In genomic region chr4:39638358-39639239, GRCh38 we compare ENCODE assay signal across 8 cellular contexts. TPM values are rescaled to one million over a fixed set of nuclear protein-coding genes. Genes with fewer than 3 reads are reported as not detected.
A peak's percentile ranks its signal among the peaks of the same experiment; 100 is the strongest.
DNase-seq lines count a peak whose midpoint lies in the region; ATAC-seq and TF ChIP-seq lines count a peak whose summit lies in the region.

Gene SMIM14 (minus strand): TSS chr4:39638865. CDS start chr4:39605145, 33,720 bp downstream.

- H3K36me3 ChIP-seq in Panc1 (ENCODE audit: control insufficient read depth, insufficient read depth, low read length): no peaks in the 10 kb centered on the region; the same call in 1 of the 2 replicates
- H3K36me3 ChIP-seq in muscle layer of duodenum (ENCODE audit: control insufficient read depth in 1 of 2, insufficient read depth in 2 of 2, low read length in 2 of 2): peaks cover 0 to 14% of the 10 kb centered on the region in 2 donors

- H3K4me3 Mint-ChIP-seq in activated T-cell treated with anti-CD3 and anti-CD28 coated beads, Interleukin-2, amount 50 U/mL, for 72 hours: peak within 1 kb of the TSS; percentile 86 to 89

- H3K4me1 ChIP-seq in Panc1 (ENCODE audit: control insufficient read depth, insufficient read depth, low read length): peaks cover 24% of the 10 kb centered on the region
- H3K4me1 ChIP-seq in muscle layer of duodenum (ENCODE audit: control insufficient read depth in 1 of 2, insufficient read depth in 2 of 2, low read length in 2 of 2): peaks cover 8 to 9% of the 10 kb centered on the region in 2 donors

- no TSS peak for BruUV-seq in Panc1 (replicated peaks; lab: Mats Ljungman, UMichigan)

- CTCF ChIA-PET in Panc1 (lab: Charles Lee): interaction anchor here (0.6 kb wide), 1 partner anchor 66 kb away, joined by 4 read pairs; no protein-coding TSS in a partner anchor

- peaks cover 6% of the 10 kb centered on the region for H3K27me3 Mint-ChIP-seq in activated T-cell treated with anti-CD3 and anti-CD28 coated beads, Interleukin-2, amount 50 U/mL, for 72 hours (ENCODE audit: low read depth)

- no peaks in the 10 kb centered on the region for H3K9me3 Mint-ChIP-seq in activated T-cell treated with anti-CD3 and anti-CD28 coated beads, Interleukin-2, amount 50 U/mL, for 72 hours

- H3K27ac ChIP-seq in Panc1 (ENCODE audit: low read length) (peak within 1 kb of the TSS; percentile 98), muscle layer of duodenum (ENCODE audit: low read length) (peak within 1 kb of the TSS; percentile 99)

- in situ Hi-C loops in KBM-7 (cut with MboI; ENCODE audit: low pct_unique_long_range_greater_than_20kb, low sequenced_read_pairs): no loop called here
- in situ Hi-C loops in Panc1 (cut with HindIII; ENCODE audit: low pct_unique_long_range_greater_than_20kb, low sequenced_read_pairs): no loop called here

- DNase-seq in DMS53 (lab: John Stamatoyannopoulos, UW): peak; percentile 100
- DNase-seq in KBM-7: peak; percentile 97
- DNase-seq in Panc1 (ENCODE audit: low read depth, low spot score): no peak
- DNase-seq in activated T-cell treated with anti-CD3 and anti-CD28 coated beads, Interleukin-2, amount 50 U/mL, for 72 hours: peak; percentile 91 to 92
- DNase-seq in stimulated activated CD8-positive, alpha-beta memory T cell treated with anti-CD3 and anti-CD28 coated beads, Interleukin-7, amount 100 ng/mL, for 24 hours (ENCODE audit: low read depth): peak; percentile 82

- H3K27ac Mint-ChIP-seq in activated T-cell treated with anti-CD3 and anti-CD28 coated beads, Interleukin-2, amount 50 U/mL, for 72 hours: peak within 1 kb of the TSS; percentile 86

- H3K36me3 Mint-ChIP-seq in activated T-cell treated with anti-CD3 and anti-CD28 coated beads, Interleukin-2, amount 50 U/mL, for 72 hours (ENCODE audit: insufficient read depth in 2 of 2): no peaks in the 10 kb centered on the region

- peaks cover 29% of the 10 kb centered on the region for H3K4me1 Mint-ChIP-seq in activated T-cell treated with anti-CD3 and anti-CD28 coated beads, Interleukin-2, amount 50 U/mL, for 72 hours (ENCODE audit: low read depth)

- H3K9me3 ChIP-seq in Panc1 (ENCODE audit: control insufficient read depth, insufficient read depth, low read depth, low read length) (no peaks in the 10 kb centered on the region), muscle layer of duodenum (ENCODE audit: control insufficient read depth in 1 of 2, low read length in 2 of 2) (no peaks in the 10 kb centered on the region)

- POLR2A ChIA-PET in Panc1 (lab: Charles Lee): interaction anchor here (0.6 to 0.8 kb wide), 2 partner anchors 92 to 204 kb away, joined by 3 to 4 read pairs; no protein-coding TSS in a partner anchor

- ATAC-seq in GM21619 (IDR thresholded peaks at IDR 0.05; ENCODE audit: unreplicated experiment): peak; percentile 70
- peak; percentile 93 for ATAC-seq in Panc1
- ATAC-seq in activated T-cell treated with anti-CD3 and anti-CD28 coated beads, Interleukin-2, amount 50 U/mL, for 72 hours (replicated peaks in 1 of 2): peak; percentile 87 to 89
- peak; percentile 99 for ATAC-seq in esophagus mucosa

- intact Hi-C loops in Panc1 (cut with micrococcal nuclease; ENCODE audit: unreplicated experiment): no loop called here

- peak within 1 kb of the TSS; percentile 88 to 95 for H3K4me3 ChIP-seq in Panc1 (ENCODE audit: low read depth in 2 of 2, low read length in 2 of 2)
- peak within 1 kb of the TSS; percentile 91 to 95 for H3K4me3 ChIP-seq in muscle layer of duodenum (ENCODE audit: low read depth in 1 of 2, low read length in 2 of 2)

- no peak for TF ChIP-seq CTCF in Panc1 (IDR thresholded peaks at IDR 0.05)

- H3K27me3 ChIP-seq in Panc1 (ENCODE audit: control insufficient read depth, insufficient read depth, low read length): no peaks in the 10 kb centered on the region
- no peaks in the 10 kb centered on the region for H3K27me3 ChIP-seq in muscle layer of duodenum (ENCODE audit: low read depth, low read length)

RNA-seq across cellular contexts. Expression of gene SMIM14, which starts in this region (rescaled TPM):
- total RNA-seq in Panc1 (2021; ENCODE audit: unreplicated experiment): 48.2 TPM
- 35.3 TPM for polyA plus RNA-seq in Panc1 (2012; ENCODE audit: insufficient read length)
- total RNA-seq in activated T-cell treated with anti-CD3 and anti-CD28 coated beads, Interleukin-2, amount 50 U/mL, for 72 hours: 1 to 10 TPM; 4.4 to 8.6 TPM
- 39.9 TPM for total RNA-seq in esophagus mucosa
